In genomic region chr14:35558680-35559079, GRCh38 we compare ENCODE assay signal across 26 cellular contexts. TPM values are rescaled to one million over a fixed set of nuclear protein-coding genes. Genes with fewer than 3 reads are reported as not detected.
DNase-seq lines count a peak whose midpoint lies in the region; ATAC-seq, FAIRE-seq and TF ChIP-seq lines count a peak whose summit lies in the region.
"Had no signal": no experiment of that assay in that cellular context is flagged by ENCODE, and none has a peak within 500 bp of the region (broad histone marks: within the 10 kb centered on the region; RNA-seq: fewer than 3 reads in every experiment).

No MANE protein-coding gene starts in this region.

- ATAC-seq in GM23338 (peak; percentile 91), K562 (no peak), GM18868 (IDR thresholded peaks at IDR 0.05; ENCODE audit: unreplicated experiment) (no peak), GM18511 (IDR thresholded peaks at IDR 0.05; ENCODE audit: unreplicated experiment) (no peak)
- ATAC-seq in stimulated activated naive CD8-positive, alpha-beta T cell treated with anti-CD3 and anti-CD28 coated beads, Interleukin-15, Interleukin-2, amounts not matched to agents 100 U/mL and 50 U/mL, for 24 hours = no peak
- ATAC-seq: activated CD8-positive, alpha-beta T cell treated with anti-CD3 and anti-CD28 coated beads, Interleukin-2, amount 10 ng/mL, durations not matched to agents 7 days and 5 days; gastrocnemius medialis; Right ventricle myocardium inferior had no signal

- no peak overlapping the region for H3K27ac ChIP-seq in GM23338 (ENCODE audit: low read depth)
- no peak overlapping the region for H3K27ac ChIP-seq in K562 (ENCODE audit: extremely low read depth, low read depth, low read length)
- H3K27ac ChIP-seq: epithelial cell of prostate, gastrocnemius medialis, KMS-11 had no signal

- in situ Hi-C loops in K562 (cut with MboI) = no loop called here

- H3K9me3 Mint-ChIP-seq in GM23338 = no peaks in the 10 kb centered on the region
- H3K9me3 Mint-ChIP-seq: activated B cell treated with CpG ODN at 0.5 μM for 24 hours; activated naive CD8-positive, alpha-beta T cell treated with anti-CD3 and anti-CD28 coated beads, Interleukin-2, amount 10 ng/mL, durations not matched to agents 7 days and 5 days; CD8-positive, alpha-beta memory T cell; naive B cell; T-helper 1 cell treated with Interleukin-12 subunit alpha and Interleukin-12 subunit beta and Interleukin-4 antibody, amounts not matched to agents 30 μg/mL and 1 μg/mL, for 36 hours had no signal

- no peaks in the 10 kb centered on the region for H3K36me3 Mint-ChIP-seq in GM23338 (ENCODE audit: low read depth)

- FAIRE-seq in K562 (lab: Jason Lieb, UNC) = no peak
- FAIRE-seq: bronchial epithelial cell had no signal

- H3K4me2 ChIP-seq in GM23338 = peak overlapping the region; percentile 7; the same call in 1 of the 2 replicates
- no peak overlapping the region for H3K4me2 ChIP-seq in K562 (ENCODE audit: insufficient read depth, low read length)
- H3K4me2 ChIP-seq: KMS-11, smooth muscle cell had no signal

- TF ChIP-seq CTCF in GM23338 (conservative IDR thresholded peaks at IDR 0.05; ENCODE audit: low read depth in 2 of 2) (no peak), K562 (IDR thresholded peaks at IDR 0.05 in 2 of 3, conservative IDR thresholded peaks at IDR 0.05 in 1 of 3; ENCODE audit: insufficient read depth in 2 of 3, low read depth in 1 of 3, low read length in 3 of 3) (no peak)

- peak overlapping the region; percentile 47; the same call in 1 of the 2 replicates for H3K27ac Mint-ChIP-seq in GM23338
- H3K27ac Mint-ChIP-seq: activated B cell treated with CpG ODN at 0.5 μM for 24 hours; activated CD8-positive, alpha-beta T cell treated with anti-CD3 and anti-CD28 coated beads, Interleukin-2, amount 10 ng/mL, durations not matched to agents 7 days and 5 days; activated naive CD8-positive, alpha-beta T cell treated with anti-CD3 and anti-CD28 coated beads, Interleukin-2, amount 10 ng/mL, durations not matched to agents 7 days and 5 days; CD8-positive, alpha-beta memory T cell; naive B cell; progenitor cell of endocrine pancreas; T-helper 1 cell treated with Interleukin-12 subunit alpha and Interleukin-12 subunit beta and Interleukin-4 antibody, amounts not matched to agents 30 μg/mL and 1 μg/mL, for 36 hours had no signal

- H3K9me3 ChIP-seq in K562 (replicated peaks; ENCODE audit: control insufficient read depth, insufficient read depth, low read depth, low read length) = no peaks in the 10 kb centered on the region
- H3K9me3 ChIP-seq: gastrocnemius medialis had no signal

- no TSS peak for BruUV-seq in K562 (replicated peaks; lab: Mats Ljungman, UMichigan)

- POLR2A ChIA-PET in K562 (lab: Yijun Ruan, JAX) = no interaction called here

- peaks cover 9% of the 10 kb centered on the region for H3K4me1 ChIP-seq in GM23338 (ENCODE audit: insufficient read depth)
- no peaks in the 10 kb centered on the region for H3K4me1 ChIP-seq in K562 (replicated peaks in 1 of 2; ENCODE audit: control insufficient read depth in 2 of 2, insufficient read depth in 2 of 2, low read length in 2 of 2)
- H3K4me1 ChIP-seq: gastrocnemius medialis had no signal

- TF ChIP-seq POLR2A in K562 (conservative IDR thresholded peaks at IDR 0.05) = no peak

- H3F3A ChIP-seq in GM23338 (replicated peaks; ENCODE audit: low read depth) = no peaks in the 10 kb centered on the region

- H3K4me3 Mint-ChIP-seq in GM23338 = peak overlapping the region; percentile 53
- H3K4me3 Mint-ChIP-seq: activated B cell treated with CpG ODN at 0.5 μM for 24 hours; activated CD8-positive, alpha-beta T cell treated with anti-CD3 and anti-CD28 coated beads, Interleukin-2, amount 10 ng/mL, durations not matched to agents 7 days and 5 days; activated naive CD8-positive, alpha-beta T cell treated with anti-CD3 and anti-CD28 coated beads, Interleukin-2, amount 10 ng/mL, durations not matched to agents 7 days and 5 days; CD8-positive, alpha-beta memory T cell; naive B cell; T-helper 1 cell treated with Interleukin-12 subunit alpha and Interleukin-12 subunit beta and Interleukin-4 antibody, amounts not matched to agents 30 μg/mL and 1 μg/mL, for 36 hours had no signal

- H2AFZ ChIP-seq in GM23338 = no peak overlapping the region
- no peak overlapping the region for H2AFZ ChIP-seq in K562 (ENCODE audit: low read depth, low read length)

- H3K9me2 ChIP-seq in GM23338 (ENCODE audit: insufficient read depth) = no peaks in the 10 kb centered on the region

- no peaks in the 10 kb centered on the region for H3K79me2 ChIP-seq in GM23338 (replicated peaks; ENCODE audit: insufficient read depth)
- no peaks in the 10 kb centered on the region for H3K79me2 ChIP-seq in K562 (ENCODE audit: control insufficient read depth, insufficient read depth, low read length)

- no peaks in the 10 kb centered on the region for H3K9me1 ChIP-seq in K562 (ENCODE audit: control insufficient read depth, insufficient read depth, low read length)

- no peaks in the 10 kb centered on the region for H3K27me3 ChIP-seq in GM23338 (ENCODE audit: insufficient read depth)
- H3K27me3 ChIP-seq in K562 (ENCODE audit: control insufficient read depth in 2 of 2, insufficient read depth in 2 of 2, low read length in 2 of 2) = no peaks in the 10 kb centered on the region
- H3K27me3 ChIP-seq: gastrocnemius medialis had no signal

- TF ChIP-seq RAD21 in K562 (CRISPR knock-in tag; conservative IDR thresholded peaks at IDR 0.05 in 1 of 2, IDR thresholded peaks at IDR 0.05 in 1 of 2) = no peak

- TF ChIP-seq EP300 in K562 (IDR thresholded peaks at IDR 0.05; ENCODE audit: low read length) = no peak

- no peaks in the 10 kb centered on the region for H3K27me3 Mint-ChIP-seq in GM23338 (ENCODE audit: insufficient read depth, low read depth, poor library complexity)
- H3K27me3 Mint-ChIP-seq: activated B cell treated with CpG ODN at 0.5 μM for 24 hours; activated naive CD8-positive, alpha-beta T cell treated with anti-CD3 and anti-CD28 coated beads, Interleukin-2, amount 10 ng/mL, durations not matched to agents 7 days and 5 days; naive B cell; progenitor cell of endocrine pancreas had no signal

- intact Hi-C loops in K562 (cut with micrococcal nuclease) = no loop called here

- no peak overlapping the region for H3K4me3 ChIP-seq in GM23338
- no peak overlapping the region for H3K4me3 ChIP-seq in K562
- H3K4me3 ChIP-seq: gastrocnemius medialis, smooth muscle cell had no signal

- 6% methylated on average over 2 of the region's 2 CpGs for WGBS in K562 (ENCODE audit: insufficient coverage, low coverage, missing lambda C conversion rate)

- DNase-seq in GM23338 (ENCODE audit: low spot score) (peak; percentile 45), NCI-H2171 (lab: John Stamatoyannopoulos, UW) (peak; percentile 31), K562 (ENCODE audit: extremely low read depth in 1 of 4, low spot score in 3 of 4) (no peak), inferior parietal cortex (ENCODE audit: extremely low spot score) (peak; percentile 61), GOT3 (lab: John Stamatoyannopoulos, UW) (no peak)
- DNase-seq in stimulated activated naive CD8-positive, alpha-beta T cell treated with anti-CD3 and anti-CD28 coated beads, Interleukin-15, Interleukin-2, amounts not matched to agents 100 U/mL and 50 U/mL, for 24 hours = no peak
- DNase-seq: activated B cell treated with CpG ODN at 0.5 μM for 24 hours; activated CD8-positive, alpha-beta T cell treated with anti-CD3 and anti-CD28 coated beads, Interleukin-2, amount 10 ng/mL, durations not matched to agents 7 days and 5 days; activated naive CD8-positive, alpha-beta T cell treated with anti-CD3 and anti-CD28 coated beads, Interleukin-2, amount 10 ng/mL, durations not matched to agents 7 days and 5 days; activated T-cell treated with anti-CD3 and anti-CD28 coated beads, Interleukin-2, amount 50 U/mL, for 48 hours; CD8-positive, alpha-beta memory T cell; gastrocnemius medialis; naive B cell; NCI-H1048; stimulated activated CD4-positive, alpha-beta T cell treated with anti-CD3 and anti-CD28 coated beads, Interleukin-4, amount 100 ng/mL, for 4 hours had no signal

- H3K4me1 Mint-ChIP-seq in GM23338 = peaks cover 19% of the 10 kb centered on the region
- H3K4me1 Mint-ChIP-seq: activated B cell treated with CpG ODN at 0.5 μM for 24 hours; activated naive CD8-positive, alpha-beta T cell treated with anti-CD3 and anti-CD28 coated beads, Interleukin-2, amount 10 ng/mL, durations not matched to agents 7 days and 5 days; CD8-positive, alpha-beta memory T cell; naive B cell had no signal

- H4K20me1 ChIP-seq in GM23338 (replicated peaks; ENCODE audit: insufficient read depth) (no peaks in the 10 kb centered on the region), K562 (replicated peaks; ENCODE audit: control insufficient read depth, insufficient read depth, low read length) (no peaks in the 10 kb centered on the region)

- H3K36me3 ChIP-seq in GM23338 (ENCODE audit: insufficient read depth) (no peaks in the 10 kb centered on the region), K562 (ENCODE audit: control insufficient read depth, insufficient read depth, low read length) (no peaks in the 10 kb centered on the region)
- H3K36me3 ChIP-seq: gastrocnemius medialis had no signal

- H3K9ac ChIP-seq in K562 (ENCODE audit: insufficient read depth in 1 of 2, low read depth in 2 of 2, low read length in 2 of 2) = no peak overlapping the region
- H3K9ac ChIP-seq: KMS-11 had no signal

- CTCF ChIA-PET in K562 (lab: Yijun Ruan, JAX; ENCODE audit: low intra/inter-chr PET ratio) = no interaction called here

TF ChIP-seq in GM23338, 12 proteins besides CTCF, POLR2A, EP300 and RAD21 (continues in another document):
- no peak for TF ChIP-seq CREB1 (CRISPR knock-in tag; IDR thresholded peaks at IDR 0.05; ENCODE audit: low read depth)

RNA-seq across cellular contexts. Expression of gene INSM2, which starts 24.7 kb away (rescaled TPM):
- total RNA-seq in GM23338 (2014; rRNA removed; shearing (Covaris generic)) = not detected in 2 replicates
- not detected in 2 replicates for polyA plus RNA-seq in GM23338 (2016; fragmentation: Nextera tagmentation; extraction: Ambion mirVana)
- not detected in 2 replicates for total RNA-seq in K562 (2011; cell fraction: chromatin; rRNA removed; ENCODE audit: low replicate concordance)
- not detected in 2 replicates for total RNA-seq in K562 (2011; cell fraction: nucleolus; rRNA removed)
- not detected in 2 replicates for total RNA-seq in K562 (2011; cell fraction: nucleoplasm; rRNA removed)
- not detected in 2 replicates for total RNA-seq in K562 (2014; rRNA removed)
- total RNA-seq in K562 (2014; rRNA removed; fragmentation: Illumina TruSeq; extraction: Trizol) = not detected in 2 replicates
- total RNA-seq in K562 (2015; rRNA removed; fragmentation: Illumina TruSeq; extraction: Trizol) = not detected in 2 replicates
- total RNA-seq in K562 (2021) = not detected in 2 replicates
- not detected in 2 replicates for polyA plus RNA-seq in K562 (2011; rRNA removed)
- not detected in 2 replicates for polyA plus RNA-seq in K562 (2011; cell fraction: cytosol; rRNA removed)
- not detected in 2 replicates for polyA plus RNA-seq in K562 (2011; cell fraction: nucleus; rRNA removed)
- not detected in 2 replicates for polyA plus RNA-seq in K562 (2012)
- not detected in 2 replicates for polyA plus RNA-seq in K562 (2014; fragmentation: Illumina TruSeq; extraction: Trizol)
- polyA plus RNA-seq in K562 (2014; fragmentation: Nextera tagmentation; extraction: Ambion mirVana) = not detected
- polyA plus RNA-seq in K562 (2014; rRNA removed) = not detected in 2 replicates
- polyA minus RNA-seq in K562 (2011; rRNA and poly(A)+ RNA removed) = not detected in 2 replicates
- not detected in 2 replicates for polyA minus RNA-seq in K562 (2011; cell fraction: cytosol; rRNA and poly(A)+ RNA removed)
- not detected in 2 replicates for polyA minus RNA-seq in K562 (2011; cell fraction: nucleus; rRNA and poly(A)+ RNA removed)
- total RNA-seq: activated B cell treated with CpG ODN at 0.5 μM for 24 hours; activated CD8-positive, alpha-beta T cell treated with anti-CD3 and anti-CD28 coated beads, Interleukin-2, amount 10 ng/mL, durations not matched to agents 7 days and 5 days; activated naive CD8-positive, alpha-beta T cell treated with anti-CD3 and anti-CD28 coated beads, Interleukin-2, amount 10 ng/mL, durations not matched to agents 7 days and 5 days; bronchial epithelial cell; dermis microvascular lymphatic vessel endothelial cell; gastrocnemius medialis; lung microvascular endothelial cell; Right ventricle myocardium inferior; smooth muscle cell had no signal
- polyA plus RNA-seq: CD8-positive, alpha-beta memory T cell; smooth muscle cell had no signal

Comparison
In these comparisons a context has a peak if more than half of its experiments do, and no peak if none do; other contexts are left out.
1. DNase-seq: peak in GM23338 (single experiment), NCI-H2171 (single experiment) and inferior parietal cortex (single experiment); none in K562 (0 of 4), stimulated activated naive CD8-positive, alpha-beta T cell treated with anti-CD3 and anti-CD28 coated beads, Interleukin-15, Interleukin-2, amounts not matched to agents 100 U/mL and 50 U/mL, for 24 hours (single experiment) and GOT3 (single experiment).